ENCODE assay signal across 26 cellular contexts in the genomic region with DNA sequence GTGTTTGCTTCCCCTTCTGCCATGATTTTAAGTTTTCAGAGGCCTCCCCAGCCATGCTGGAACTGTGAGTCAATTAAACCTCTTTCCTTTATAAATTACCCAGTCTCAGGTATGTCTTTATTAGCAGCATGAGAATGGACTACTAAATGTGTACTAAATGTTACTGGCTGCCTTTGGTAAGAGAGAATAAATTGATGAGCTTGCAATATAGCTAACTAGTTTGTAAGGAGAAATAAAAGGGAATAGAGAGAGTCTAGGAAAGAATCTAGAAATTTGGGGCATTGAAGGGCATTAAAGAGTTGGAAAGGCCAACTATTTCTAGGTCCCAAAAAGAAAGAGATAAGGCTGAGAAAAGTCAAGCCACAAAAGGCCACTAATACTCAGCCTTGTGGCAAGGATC. TPM values are rescaled to one million over a fixed set of nuclear protein-coding genes. Genes with fewer than 3 reads are reported as not detected.
DNase-seq lines count a peak whose midpoint lies in the region; ATAC-seq, FAIRE-seq and TF ChIP-seq lines count a peak whose summit lies in the region.
"Had no signal": no experiment of that assay in that cellular context is flagged by ENCODE, and none has a peak within 500 bp of the region (broad histone marks: within the 10 kb centered on the region; RNA-seq: fewer than 3 reads in every experiment).

No MANE protein-coding gene starts in this region.

- H2AFZ ChIP-seq in HepG2 (ENCODE audit: low read length) (no peak overlapping the region), K562 (ENCODE audit: low read depth, low read length) (no peak overlapping the region)

- H3K9me3 ChIP-seq in HepG2 (ENCODE audit: low read length) (peaks cover 9% of the 10 kb centered on the region; the same call in 1 of the 2 replicates), right lobe of liver (peaks cover 0 to 4% (median 0%) of the 10 kb centered on the region in 4 donors), K562 (replicated peaks; ENCODE audit: control insufficient read depth, insufficient read depth, low read depth, low read length) (no peaks in the 10 kb centered on the region)
- H3K9me3 ChIP-seq: BE2C had no signal

- no peak for TF ChIP-seq RAD21 in HepG2 (CRISPR knock-in tag; IDR thresholded peaks at IDR 0.05)
- TF ChIP-seq RAD21 in K562 (CRISPR knock-in tag; conservative IDR thresholded peaks at IDR 0.05 in 1 of 2, IDR thresholded peaks at IDR 0.05 in 1 of 2) = no peak

- intact Hi-C loops in HepG2 (cut with micrococcal nuclease; ENCODE audit: unreplicated experiment) (no loop called here), right lobe of liver (cut with DNase I) (no loop called here), K562 (cut with micrococcal nuclease) (no loop called here), posterior vena cava (cut with DNase I) (no loop called here)

- TF ChIP-seq POLR2A in HepG2 (IDR thresholded peaks at IDR 0.05; ENCODE audit: insufficient read depth in 1 of 2, low read depth in 2 of 2, low read length in 2 of 2) (no peak), right lobe of liver (IDR thresholded peaks at IDR 0.05) (no peak), K562 (conservative IDR thresholded peaks at IDR 0.05) (no peak)

- no peak overlapping the region for H3K27ac ChIP-seq in HepG2 (ENCODE audit: extremely low read length, insufficient read depth, low read length)
- no peak overlapping the region for H3K27ac ChIP-seq in right lobe of liver
- no peak overlapping the region for H3K27ac ChIP-seq in K562 (ENCODE audit: extremely low read depth, low read depth, low read length)
- H3K27ac ChIP-seq: 22Rv1, BLaER1 had no signal

- no peak for ATAC-seq in HepG2
- ATAC-seq in right lobe of liver = no peak
- no peak for ATAC-seq in K562
- ATAC-seq in HG02938 (IDR thresholded peaks at IDR 0.05; ENCODE audit: unreplicated experiment) = no peak
- ATAC-seq: GM12878 had no signal

- POLR2A ChIA-PET in HepG2 (lab: Yijun Ruan, JAX) (no interaction called here), K562 (lab: Yijun Ruan, JAX) (interaction anchor here (0.5 kb wide), 1 partner anchor 168 kb away, joined by 3 read pairs; no protein-coding TSS in a partner anchor)

- H3K79me2 ChIP-seq in HepG2 (ENCODE audit: insufficient read depth, low read length) (no peaks in the 10 kb centered on the region), K562 (ENCODE audit: control insufficient read depth, insufficient read depth, low read length) (no peaks in the 10 kb centered on the region)

- H3K27me3 ChIP-seq in HepG2 (ENCODE audit: control insufficient read depth in 1 of 2, insufficient read depth in 2 of 2, low read length in 2 of 2) (peaks cover 0 to 3% of the 10 kb centered on the region in 2 experiments; a peak in 1 of 5 replicates), right lobe of liver (no peaks in the 10 kb centered on the region), K562 (ENCODE audit: control insufficient read depth in 2 of 2, insufficient read depth in 2 of 2, low read length in 2 of 2) (no peaks in the 10 kb centered on the region)
- H3K27me3 ChIP-seq: BE2C, BLaER1 had no signal

- in situ Hi-C loops in HepG2 (cut with HindIII; ENCODE audit: extremely low pct_ligation_motif_present, low pct_unique_long_range_greater_than_20kb) (no loop called here), K562 (cut with MboI) (no loop called here)

- TF ChIP-seq EP300 in HepG2 (IDR thresholded peaks at IDR 0.05; ENCODE audit: low read depth in 2 of 2, low read length in 2 of 2) = no peak
- no peak for TF ChIP-seq EP300 in HepG2 (CRISPR knock-in tag; IDR thresholded peaks at IDR 0.05; ENCODE audit: borderline replicate concordance)
- TF ChIP-seq EP300 in K562 (IDR thresholded peaks at IDR 0.05; ENCODE audit: low read length) = no peak

- FAIRE-seq in HepG2 (lab: Jason Lieb, UNC) (no peak), K562 (lab: Jason Lieb, UNC) (no peak)
- FAIRE-seq: GM12878, GM12892, GM18507 had no signal

- DNase-seq in HepG2 (ENCODE audit: low spot score) (no peak), right lobe of liver (no peak), K562 (ENCODE audit: extremely low read depth in 1 of 4, low spot score in 3 of 4) (no peak), posterior vena cava (ENCODE audit: low spot score) (no peak)
- DNase-seq: ACHN; BE2C; C1 segment of cervical spinal cord; CD4-positive, alpha-beta memory T cell; CD4-positive, CD25-positive, alpha-beta regulatory T cell; CD8-positive, alpha-beta memory T cell; COR-L47; DMS 273 treated with DMSO at 0.1 percent for 48 hours; DMS153; DMS53; DMS79; DND-41; EL; GDM1 had no signal

- no peaks in the 10 kb centered on the region for H4K20me1 ChIP-seq in HepG2 (ENCODE audit: insufficient read depth, low read length)
- no peaks in the 10 kb centered on the region for H4K20me1 ChIP-seq in K562 (replicated peaks; ENCODE audit: control insufficient read depth, insufficient read depth, low read length)
- H4K20me1 ChIP-seq: BLaER1 had no signal

- CTCF ChIA-PET in HepG2 (lab: Yijun Ruan, JAX; ENCODE audit: low intra/inter-chr PET ratio, low total read pairs) (no interaction called here), K562 (lab: Yijun Ruan, JAX; ENCODE audit: low intra/inter-chr PET ratio) (no interaction called here)

- TF ChIP-seq CTCF in HepG2 (CRISPR knock-in tag; IDR thresholded peaks at IDR 0.05) = no peak
- TF ChIP-seq CTCF in right lobe of liver (IDR thresholded peaks at IDR 0.05) = no peak
- TF ChIP-seq CTCF in K562 (IDR thresholded peaks at IDR 0.05 in 2 of 3, conservative IDR thresholded peaks at IDR 0.05 in 1 of 3; ENCODE audit: insufficient read depth in 2 of 3, low read depth in 1 of 3, low read length in 3 of 3) = no peak

- BruUV-seq in HepG2 (replicated peaks; lab: Mats Ljungman, UMichigan) (no TSS peak), K562 (replicated peaks; lab: Mats Ljungman, UMichigan) (no TSS peak)

- H3K9me1 ChIP-seq in K562 (ENCODE audit: control insufficient read depth, insufficient read depth, low read length) = no peaks in the 10 kb centered on the region

- H3K4me3 ChIP-seq in HepG2 (replicated peaks in 1 of 3; ENCODE audit: insufficient read depth in 1 of 3, low read depth in 2 of 3, low read length in 3 of 3) (no peak overlapping the region), right lobe of liver (no peak overlapping the region), K562 (no peak overlapping the region)
- H3K4me3 ChIP-seq: BLaER1, GM12878 had no signal

- no peaks in the 10 kb centered on the region for H3K36me3 ChIP-seq in HepG2 (replicated peaks in 1 of 2; ENCODE audit: control insufficient read depth in 1 of 2, insufficient read depth in 2 of 2, low read length in 2 of 2)
- H3K36me3 ChIP-seq in right lobe of liver = no peaks in the 10 kb centered on the region
- no peaks in the 10 kb centered on the region for H3K36me3 ChIP-seq in K562 (ENCODE audit: control insufficient read depth, insufficient read depth, low read length)
- H3K36me3 ChIP-seq: BE2C, BLaER1 had no signal

- H3K9ac ChIP-seq in HepG2 (ENCODE audit: insufficient read depth, low read depth, low read length) = no peak overlapping the region
- H3K9ac ChIP-seq in K562 (ENCODE audit: insufficient read depth in 1 of 2, low read depth in 2 of 2, low read length in 2 of 2) = no peak overlapping the region
- H3K9ac ChIP-seq: BLaER1 had no signal

- H3K4me1 ChIP-seq in HepG2 (ENCODE audit: insufficient read depth, low read length) (no peaks in the 10 kb centered on the region), right lobe of liver (no peaks in the 10 kb centered on the region), K562 (replicated peaks in 1 of 2; ENCODE audit: control insufficient read depth in 2 of 2, insufficient read depth in 2 of 2, low read length in 2 of 2) (no peaks in the 10 kb centered on the region)
- H3K4me1 ChIP-seq: BE2C had no signal

- H3K4me2 ChIP-seq in HepG2 (ENCODE audit: low read depth, low read length) = no peak overlapping the region
- no peak overlapping the region for H3K4me2 ChIP-seq in K562 (ENCODE audit: insufficient read depth, low read length)
- H3K4me2 ChIP-seq: BLaER1 had no signal

RNA-seq across cellular contexts. Expression of gene SOHLH2, which starts 5.5 kb away (rescaled TPM):
- not detected in 2 replicates for total RNA-seq in HepG2 (2016; rRNA removed; fragmentation: Illumina TruSeq; extraction: Trizol)
- not detected in 2 replicates for total RNA-seq in HepG2 (2016; cell fraction: cytosol; rRNA removed; fragmentation: Illumina TruSeq; extraction: Trizol; ENCODE audit: low read depth)
- total RNA-seq in HepG2 (2016; cell fraction: insoluble cytoplasmic fraction; rRNA removed; fragmentation: Illumina TruSeq; extraction: Trizol) = not detected in 2 replicates
- total RNA-seq in HepG2 (2016; cell fraction: membrane; rRNA removed; fragmentation: Illumina TruSeq; extraction: Trizol) = not detected in 2 replicates
- not detected in 2 replicates for total RNA-seq in HepG2 (2016; cell fraction: nucleus; rRNA removed; fragmentation: Illumina TruSeq; extraction: Trizol)
- 0.07 TPM in 1 of 2 replicates, not detected in the other for polyA plus RNA-seq in HepG2 (2011; rRNA removed)
- 0.03 TPM in 1 of 2 replicates, not detected in the other for polyA plus RNA-seq in HepG2 (2011; cell fraction: cytosol; rRNA removed)
- 0.11 TPM in 1 of 2 replicates, not detected in the other for polyA plus RNA-seq in HepG2 (2011; cell fraction: nucleus; rRNA removed)
- not detected in 2 replicates for polyA plus RNA-seq in HepG2 (2012)
- not detected in 2 replicates for polyA plus RNA-seq in HepG2 (2016; cell fraction: cytosol; fragmentation: Illumina TruSeq; extraction: Trizol; ENCODE audit: low read depth)
- not detected in 2 replicates for polyA plus RNA-seq in HepG2 (2016; cell fraction: insoluble cytoplasmic fraction; fragmentation: Illumina TruSeq; extraction: Trizol; ENCODE audit: low read depth)
- not detected in 2 replicates for polyA plus RNA-seq in HepG2 (2016; cell fraction: membrane; fragmentation: Illumina TruSeq; extraction: Trizol; ENCODE audit: low read depth)
- polyA plus RNA-seq in HepG2 (2016; cell fraction: nucleus; fragmentation: Illumina TruSeq; extraction: Trizol; ENCODE audit: insufficient read depth, low read depth) = not detected in 2 replicates
- polyA minus RNA-seq in HepG2 (2011; rRNA and poly(A)+ RNA removed; ENCODE audit: low replicate concordance) = 0.10 TPM in 1 of 2 replicates, not detected in the other
- not detected in 2 replicates for polyA minus RNA-seq in HepG2 (2011; cell fraction: cytosol; rRNA and poly(A)+ RNA removed)
- polyA minus RNA-seq in HepG2 (2011; cell fraction: nucleus; rRNA and poly(A)+ RNA removed) = 0.26 TPM in 1 of 2 replicates, not detected in the other
- total RNA-seq in right lobe of liver = not detected
- 5.2 and 11.7 TPM in 2 replicates for total RNA-seq in K562 (2011; cell fraction: chromatin; rRNA removed; ENCODE audit: low replicate concordance)
- total RNA-seq in K562 (2011; cell fraction: nucleolus; rRNA removed) = 3.5 and 4.2 TPM in 2 replicates
- 5.4 and 8.5 TPM in 2 replicates for total RNA-seq in K562 (2011; cell fraction: nucleoplasm; rRNA removed)
- total RNA-seq in K562 (2014; rRNA removed) = 10.3 and 11.1 TPM in 2 replicates
- 19.5 and 20.9 TPM in 2 replicates for total RNA-seq in K562 (2014; rRNA removed; fragmentation: Illumina TruSeq; extraction: Trizol)
- 11.9 and 13.0 TPM in 2 replicates for total RNA-seq in K562 (2015; rRNA removed; fragmentation: Illumina TruSeq; extraction: Trizol)
- 12.7 and 13.6 TPM in 2 replicates for total RNA-seq in K562 (2021)
- polyA plus RNA-seq in K562 (2011; rRNA removed) = 17.0 and 18.2 TPM in 2 replicates
- 9.4 and 13.3 TPM in 2 replicates for polyA plus RNA-seq in K562 (2011; cell fraction: cytosol; rRNA removed)
- 15.5 and 24.6 TPM in 2 replicates for polyA plus RNA-seq in K562 (2011; cell fraction: nucleus; rRNA removed)
- 6.7 and 9.7 TPM in 2 replicates for polyA plus RNA-seq in K562 (2012)
- 20.3 and 22.5 TPM in 2 replicates for polyA plus RNA-seq in K562 (2014; fragmentation: Illumina TruSeq; extraction: Trizol)
- 10 to 100 TPM; 21.6 to 26.7 TPM for polyA plus RNA-seq in K562 (2014; fragmentation: Nextera tagmentation; extraction: Ambion mirVana)
- polyA plus RNA-seq in K562 (2014; rRNA removed) = 13.6 and 14.5 TPM in 2 replicates
- 12.7 and 14.0 TPM in 2 replicates for polyA minus RNA-seq in K562 (2011; rRNA and poly(A)+ RNA removed)
- polyA minus RNA-seq in K562 (2011; cell fraction: cytosol; rRNA and poly(A)+ RNA removed) = 4.6 and 5.5 TPM in 2 replicates
- polyA minus RNA-seq in K562 (2011; cell fraction: nucleus; rRNA and poly(A)+ RNA removed) = 6.9 and 12.7 TPM in 2 replicates
- total RNA-seq in posterior vena cava = under 1 TPM in 1 of 2 donors, not detected in 1; 0.79 TPM
- total RNA-seq: CD4-positive, alpha-beta memory T cell; CD4-positive, CD25-positive, alpha-beta regulatory T cell; CD8-positive, alpha-beta memory T cell; G401; GM12878 had no signal
- polyA plus RNA-seq: CD14-positive monocyte; CD4-positive, alpha-beta memory T cell; CD4-positive, CD25-positive, alpha-beta regulatory T cell; CD8-positive, alpha-beta memory T cell had no signal

Comparison
In these comparisons a context has a peak if more than half of its experiments do, and no peak if none do; other contexts are left out.
1. Of the 241 proteins assayed by ChIP-seq in both HepG2 and K562: peak only in HepG2: none; only in K562: MAFG; in both: MAFF and MAFK; in neither: 238.